In the genomic region with DNA sequence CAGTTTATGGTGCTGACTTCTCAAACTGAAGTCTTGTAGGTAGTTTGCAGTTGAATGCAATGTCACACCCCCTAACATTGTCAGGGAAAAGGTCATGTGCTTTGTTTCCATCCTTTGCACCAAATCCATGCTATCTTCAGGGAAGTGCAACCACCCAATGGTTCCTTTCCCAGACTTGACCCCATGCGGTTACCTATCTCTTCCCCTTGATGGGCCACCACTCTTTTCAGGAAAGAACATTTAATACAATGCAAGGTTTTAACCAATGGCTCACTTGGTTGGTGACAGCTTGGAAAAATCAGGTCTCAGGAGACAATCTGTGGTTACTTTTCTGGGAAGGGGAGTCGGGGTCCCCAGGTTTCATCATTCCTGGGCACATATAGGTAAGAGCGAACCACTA, we compare ENCODE assay signal across 8 cellular contexts. TPM values are rescaled to one million over a fixed set of nuclear protein-coding genes. Genes with fewer than 3 reads are reported as not detected.
DNase-seq lines count a peak whose midpoint lies in the region; ATAC-seq and TF ChIP-seq lines count a peak whose summit lies in the region.

No MANE protein-coding gene starts in this region.

- H3K9ac ChIP-seq in colonic mucosa (ENCODE audit: low read depth in 2 of 2, low read length in 2 of 2): no peak overlapping the region

- peaks cover 10% of the 10 kb centered on the region for H3K4me1 ChIP-seq in colonic mucosa

- no peaks in the 10 kb centered on the region for H3K9me3 Mint-ChIP-seq in HFFc6
- H3K9me3 Mint-ChIP-seq in naive B cell: no peaks in the 10 kb centered on the region

- H3K36me3 ChIP-seq in BJ (ENCODE audit: control insufficient read depth, insufficient read depth, low read length) (no peaks in the 10 kb centered on the region), colonic mucosa (no peaks in the 10 kb centered on the region)

- POLR2A ChIA-PET in BJ (lab: Charles Lee): no interaction called here

- intact Hi-C loops in colonic mucosa (cut with DNase I): no loop called here

- H3K27ac Mint-ChIP-seq in HFFc6 (no peak overlapping the region), naive B cell (no peak overlapping the region)

- ATAC-seq in naive B cell (ENCODE audit: low read depth in 2 of 2): no peak
- ATAC-seq in GM21360 (IDR thresholded peaks at IDR 0.05; ENCODE audit: unreplicated experiment): no peak

- H3K27me3 Mint-ChIP-seq in HFFc6 (ENCODE audit: insufficient read depth): peaks cover 12% of the 10 kb centered on the region
- peaks cover 50 to 62% (median 53%) of the 10 kb centered on the region in 3 donors for H3K27me3 Mint-ChIP-seq in naive B cell

- no peak overlapping the region for H3K27ac ChIP-seq in colonic mucosa

- no peaks in the 10 kb centered on the region for H3K9me3 ChIP-seq in colonic mucosa

- CTCF ChIA-PET in BJ (lab: Yijun Ruan, JAX): interaction anchor here (0.8 to 5.8 kb wide), 6 partner anchors 9 to 215 kb away, joined by 3 to 112 read pairs (median 6); no protein-coding TSS in a partner anchor

- H3K27me3 ChIP-seq in BJ (ENCODE audit: control insufficient read depth, insufficient read depth, low read length): no peaks in the 10 kb centered on the region
- H3K27me3 ChIP-seq in colonic mucosa: peaks cover 9% of the 10 kb centered on the region

- H3K4me1 Mint-ChIP-seq in HFFc6 (ENCODE audit: low read depth) (peaks cover 35% of the 10 kb centered on the region), naive B cell (peaks cover 25 to 40% (median 37%) of the 10 kb centered on the region in 3 donors)

- no peaks in the 10 kb centered on the region for H3K36me3 Mint-ChIP-seq in HFFc6 (ENCODE audit: low read depth)
- peaks cover 0 to 4% of the 10 kb centered on the region in 2 donors for H3K36me3 Mint-ChIP-seq in naive B cell

- TF ChIP-seq CTCF in BJ (IDR thresholded peaks at IDR 0.05; ENCODE audit: insufficient read depth, low read depth, low read length) (no peak), HFFc6 (IDR thresholded peaks at IDR 0.05) (no peak), colonic mucosa (IDR thresholded peaks at IDR 0.05) (no peak)

- H3K4me3 ChIP-seq in BJ (ENCODE audit: low read depth, low read length) (peak overlapping the region; percentile 61), colonic mucosa (peak overlapping the region; percentile 75)

- DNase-seq in BJ (ENCODE audit: low read depth): no peak
- no peak for DNase-seq in HFFc6
- no peak for DNase-seq in colonic mucosa
- no peak for DNase-seq in naive B cell
- DNase-seq in C1 segment of cervical spinal cord (lab: John Stamatoyannopoulos, UW): no peak
- no peak for DNase-seq in GOT3 (lab: John Stamatoyannopoulos, UW)
- no peak for DNase-seq in midbrain (lab: John Stamatoyannopoulos, UW)

- H3K4me3 Mint-ChIP-seq in HFFc6: peak overlapping the region; percentile 80
- peak overlapping the region in 7 of 8 donors; percentile 26 to 92 (median 86) for H3K4me3 Mint-ChIP-seq in naive B cell

RNA-seq across cellular contexts. Expression of gene ABTB2, which starts 2.1 kb away (rescaled TPM):
- polyA plus RNA-seq in BJ (2011; rRNA removed): 2.8 and 6.3 TPM in 2 replicates
- polyA minus RNA-seq in BJ (2011; rRNA and poly(A)+ RNA removed): 2.5 and 3.2 TPM in 2 replicates
- 1 to 10 TPM; 2.5 to 3.6 (median 2.8) TPM for total RNA-seq in HFFc6 (2021; fragmentation: NEBNext Ultra II Directional; extraction: Animal tissue kit (Norgen Biotek cat#: 25700))
- 10 to 100 TPM in 1 of 2 donors, 1 to 10 TPM in 1; 5.8 to 11.1 TPM for total RNA-seq in colonic mucosa
- under 1 TPM in 3 of 6 donors, not detected in 3; 0.05 to 0.34 (median 0.27) TPM for polyA plus RNA-seq in naive B cell (ENCODE audit: low read depth in 6 of 6)
